In genomic region chr16:80189481-80190163, GRCh38 we compare ENCODE assay signal across 25 cellular contexts.
DNase-seq lines count a peak whose midpoint lies in the region; ATAC-seq, FAIRE-seq and TF ChIP-seq lines count a peak whose summit lies in the region.
"Had no signal": no experiment of that assay in that cellular context is flagged by ENCODE, and none has a peak within 500 bp of the region (broad histone marks: within the 10 kb centered on the region; RNA-seq: fewer than 3 reads in every experiment).

No MANE protein-coding gene starts in this region.

- ATAC-seq in A549 (no peak; a peak in 1 of 6 replicates), HG02852 (IDR thresholded peaks at IDR 0.05; ENCODE audit: unreplicated experiment) (no peak)
- ATAC-seq: PC-3 had no signal

- DNase-seq in A549 (ENCODE audit: low read depth in 1 of 2, low spot score in 1 of 2) (no peak), LHCN-M2 (ENCODE audit: low read depth) (peak; percentile 16), endodermal cell (no peak), retina (peak; percentile 60), NCI-H2107 (lab: John Stamatoyannopoulos, UW) (no peak), amniotic stem cell (lab: John Stamatoyannopoulos, UW) (no peak)
- DNase-seq: ACHN; BE2C; CD4-positive, CD25-positive, alpha-beta regulatory T cell; IMR-90; KG1; NCI-H1092 treated with DMSO at 0.1 percent for 48 hours; NCI-H1436; NCI-H187; NCI-H2081 treated with DMSO at 0.1 percent for 48 hours; NCI-H2171 treated with DMSO at 0.1 percent for 48 hours; NCI-H524; NCI-H748 treated with DMSO at 0.1 percent for 48 hours; PC-3; SJCRH30 had no signal

- no peak for FAIRE-seq in A549 (lab: Jason Lieb, UNC)
- FAIRE-seq: D721Med, GM18507, H54 had no signal

- H3K4me2 ChIP-seq in A549, result peak overlapping the region; percentile 27

- no peaks in the 10 kb centered on the region for H3K36me3 Mint-ChIP-seq in endodermal cell (ENCODE audit: low read depth)
- H3K36me3 Mint-ChIP-seq: CD4-positive, CD25-positive, alpha-beta regulatory T cell had no signal

- TF ChIP-seq CTCF in A549 (IDR thresholded peaks at IDR 0.05) (no peak), endodermal cell (conservative IDR thresholded peaks at IDR 0.05) (peak; percentile 26)

- no peak for TF ChIP-seq RAD21 in A549 (conservative IDR thresholded peaks at IDR 0.05 in 1 of 2, IDR thresholded peaks at IDR 0.05 in 1 of 2)

- peaks cover 49% of the 10 kb centered on the region for H3K27me3 Mint-ChIP-seq in endodermal cell (ENCODE audit: insufficient read depth)

- H3K9me3 ChIP-seq in A549 (no peaks in the 10 kb centered on the region), endodermal cell (ENCODE audit: control insufficient read depth, low read length) (no peaks in the 10 kb centered on the region)
- H3K9me3 ChIP-seq: BE2C, SJCRH30 had no signal

- no peak for TF ChIP-seq POLR2A in A549 (IDR thresholded peaks at IDR 0.05; ENCODE audit: low read length)

- H3K4me1 Mint-ChIP-seq in endodermal cell, result peaks cover 22% of the 10 kb centered on the region
- H3K4me1 Mint-ChIP-seq: CD4-positive, CD25-positive, alpha-beta regulatory T cell had no signal

- POLR2A ChIA-PET in A549 (lab: Yijun Ruan, JAX), result no interaction called here

- no peaks in the 10 kb centered on the region for H3K36me3 ChIP-seq in endodermal cell (ENCODE audit: control insufficient read depth, insufficient read depth, low read length)
- H3K36me3 ChIP-seq: BE2C, SJCRH30 had no signal

- WGBS in A549 (ENCODE audit: missing lambda C conversion rate), result 23% methylated on average over 6 of the region's 6 CpGs
- 91 to 94% methylated on average over 4 to 6 of the region's 6 CpGs for WGBS in endodermal cell (ENCODE audit: insufficient coverage in 1 of 2, insufficient read length in 1 of 2), 2 experiments

- H3K9ac ChIP-seq in endodermal cell (ENCODE audit: extremely low read depth, low read length, poor library complexity, severe bottlenecking), result no peak overlapping the region

- H3K27me3 ChIP-seq in endodermal cell (ENCODE audit: control insufficient read depth, insufficient read depth, low read length, poor library complexity, severe bottlenecking), result peaks cover 12% of the 10 kb centered on the region
- H3K27me3 ChIP-seq: BE2C, SJCRH30 had no signal

- 0 out of 6 replicates have a peak overlapping the region, but pooled peaks have one; percentile 0 to 16 for H3K27ac ChIP-seq in A549
- no peak overlapping the region for H3K27ac ChIP-seq in endodermal cell (ENCODE audit: low read depth, low read length)
- H3K27ac ChIP-seq: 22Rv1, SJCRH30 had no signal

- H3K4me3 ChIP-seq in A549, result no peak overlapping the region
- no peak overlapping the region for H3K4me3 ChIP-seq in endodermal cell (ENCODE audit: low read length)
- H3K4me3 ChIP-seq: SJCRH30 had no signal

- H3K9me3 Mint-ChIP-seq in endodermal cell, result no peaks in the 10 kb centered on the region

- H3K4me1 ChIP-seq in A549 (peaks cover 14% of the 10 kb centered on the region), endodermal cell (ENCODE audit: control insufficient read depth, insufficient read depth, low read length) (peaks cover 2% of the 10 kb centered on the region)
- H3K4me1 ChIP-seq: BE2C, SJCRH30 had no signal

- CTCF ChIA-PET in A549 (lab: Yijun Ruan, JAX), result interaction anchor here (0.6 to 1.3 kb wide), 4 partner anchors 9 to 588 kb away, joined by 3 read pairs; no protein-coding TSS in a partner anchor

- no peak for TF ChIP-seq EP300 in A549 (IDR thresholded peaks at IDR 0.05)

- H3K4me3 Mint-ChIP-seq in endodermal cell, result no peak overlapping the region
- H3K4me3 Mint-ChIP-seq: CD4-positive, CD25-positive, alpha-beta regulatory T cell had no signal

- H3K27ac Mint-ChIP-seq in endodermal cell, result no peak overlapping the region
- H3K27ac Mint-ChIP-seq: CD4-positive, CD25-positive, alpha-beta regulatory T cell had no signal

TF ChIP-seq in A549, 52 proteins besides CTCF, POLR2A, EP300 and RAD21:
- TF ChIP-seq SMC3 (IDR thresholded peaks at IDR 0.05), result no peak
- TF ChIP-seq USF2 (IDR thresholded peaks at IDR 0.05), result no peak
- TF ChIP-seq GATA3 (IDR thresholded peaks at IDR 0.05; ENCODE audit: borderline replicate concordance), result peak; percentile 29; the same call in 1 of the 2 replicates

Comparison
In these comparisons a context has a peak if more than half of its experiments do, and no peak if none do; other contexts are left out.
1. DNase-seq: peak in LHCN-M2 (single experiment) and retina (single experiment); none in A549 (0 of 2), endodermal cell (single experiment), NCI-H2107 (single experiment) and amniotic stem cell (single experiment).